ENCODE assay signal across 1 cellular context in genomic region chr15:45186771-45187577, GRCh38.
TF ChIP-seq lines count a peak whose summit lies in the region.

No MANE protein-coding gene starts in this region.

TF ChIP-seq in K562, 482 proteins besides CTCF, POLR2A, EP300 and RAD21 (continued from another document):
- no peak for TF ChIP-seq ILK (tag; IDR thresholded peaks at IDR 0.05; ENCODE audit: borderline replicate concordance, low read depth)
- TF ChIP-seq MCM3 (IDR thresholded peaks at IDR 0.05): no peak
- TF ChIP-seq CAMTA2 (CRISPR knock-in tag; conservative IDR thresholded peaks at IDR 0.05): no peak
